In the genomic region with DNA sequence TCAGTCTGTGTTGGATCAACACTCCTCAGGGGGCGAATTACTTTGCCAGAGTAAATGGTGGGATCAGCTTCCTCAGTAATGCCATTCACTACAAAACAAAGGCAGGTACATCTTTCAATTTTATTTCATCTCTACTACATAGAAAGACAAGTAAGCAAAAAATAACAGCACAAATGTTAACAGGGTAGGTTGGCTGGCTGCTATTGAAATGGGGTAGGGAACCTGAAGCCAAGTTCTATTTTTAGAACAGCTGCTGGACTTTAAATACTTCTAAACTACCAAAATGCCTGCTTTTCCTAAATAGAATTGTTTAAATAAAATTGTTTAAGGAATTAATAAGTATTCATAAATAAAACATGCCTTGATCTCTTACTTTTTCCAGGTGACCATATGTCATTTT, we compare ENCODE assay signal across 25 cellular contexts. TPM values are rescaled to one million over a fixed set of nuclear protein-coding genes. Genes with fewer than 3 reads are reported as not detected.
DNase-seq lines count a peak whose midpoint lies in the region; ATAC-seq and TF ChIP-seq lines count a peak whose summit lies in the region.
"Had no signal": no experiment of that assay in that cellular context is flagged by ENCODE, and none has a peak within 500 bp of the region (broad histone marks: within the 10 kb centered on the region; RNA-seq: fewer than 3 reads in every experiment).

No MANE protein-coding gene starts in this region.

- no peak for DNase-seq in Right ventricle myocardium inferior (ENCODE audit: missing footprints)
- no peak for DNase-seq in cardiac septum (ENCODE audit: low spot score)
- no peak for DNase-seq in T-helper 17 cell
- peak; percentile 18 for DNase-seq in choroid plexus epithelial cell (ENCODE audit: low read depth)
- no peak for DNase-seq in smooth muscle cell (lab: John Stamatoyannopoulos, UW; ENCODE audit: unreplicated experiment)
- no peak for DNase-seq in breast epithelium (ENCODE audit: low spot score in 2 of 2)
- DNase-seq: activated CD4-positive, CD25-positive, alpha-beta regulatory T cell; activated effector memory CD4-positive, alpha-beta T cell treated with anti-CD3 and anti-CD28 coated beads, Interleukin-2, amount 50 U/mL, for 16 hours; C1 segment of cervical spinal cord; esophagus squamous epithelium; GOT3; kidney glomerular epithelial cell; naive B cell; NCI-H1694 treated with DMSO at 0.1 percent for 48 hours; NCI-H69; ovary; right lobe of liver; stimulated activated CD4-positive, alpha-beta T cell treated with anti-CD3 and anti-CD28 coated beads, Interleukin-15, amount 100 ng/mL, for 24 hours; stimulated activated CD8-positive, alpha-beta memory T cell treated with anti-CD3 and anti-CD28 coated beads, Interleukin-4, amount 100 ng/mL, for 48 hours had no signal

- WGBS in smooth muscle cell (ENCODE audit: low lambda C conversion rate) = 97% methylated on average over 1 of the region's 1 CpG

- H3K4me1 ChIP-seq in skeletal muscle tissue (ENCODE audit: control insufficient read depth in 3 of 3, insufficient read depth in 3 of 3, low read length in 3 of 3) (peaks cover 17 to 29% (median 27%) of the 10 kb centered on the region in 3 donors), smooth muscle cell (ENCODE audit: low read depth) (no peaks in the 10 kb centered on the region), breast epithelium (no peaks in the 10 kb centered on the region)

- TF ChIP-seq POLR2A in breast epithelium (IDR thresholded peaks at IDR 0.05) = no peak

- peak overlapping the region; percentile 43 for H3K4me3 Mint-ChIP-seq in T-helper 17 cell
- H3K4me3 Mint-ChIP-seq: naive B cell had no signal

- H3F3A ChIP-seq in smooth muscle cell (ENCODE audit: low read depth) = peaks cover 43% of the 10 kb centered on the region

- H3K27me3 ChIP-seq in skeletal muscle tissue (ENCODE audit: control insufficient read depth in 3 of 3, insufficient read depth in 3 of 3, low read length in 3 of 3) (no peaks in the 10 kb centered on the region), smooth muscle cell (ENCODE audit: low read depth) (no peaks in the 10 kb centered on the region), breast epithelium (no peaks in the 10 kb centered on the region)
- H3K27me3 ChIP-seq: esophagus squamous epithelium, ovary, right lobe of liver had no signal

- H3K4me3 ChIP-seq in choroid plexus epithelial cell (ENCODE audit: low read depth, low read length) (no peak overlapping the region), skeletal muscle tissue (ENCODE audit: low read length in 3 of 3) (no peak overlapping the region), smooth muscle cell (no peak overlapping the region), breast epithelium (no peak overlapping the region)
- H3K4me3 ChIP-seq: esophagus squamous epithelium, ovary, right lobe of liver had no signal

- H3K36me3 Mint-ChIP-seq in T-helper 17 cell (ENCODE audit: low read depth) = peaks cover 13% of the 10 kb centered on the region

- intact Hi-C loops in Right ventricle myocardium inferior (cut with DNase I) = no loop called here
- intact Hi-C loops in cardiac septum (cut with DNase I) = no loop called here
- intact Hi-C loops in breast epithelium (cut with DNase I; ENCODE audit: low total_unique reads) = no loop called here

- peak overlapping the region; percentile 88 for H3K27ac Mint-ChIP-seq in T-helper 17 cell

- no peaks in the 10 kb centered on the region for H3K9me3 ChIP-seq in T-helper 17 cell (ENCODE audit: control insufficient read depth, low read length, poor library complexity, severe bottlenecking)
- H3K9me3 ChIP-seq in skeletal muscle tissue (ENCODE audit: control insufficient read depth in 3 of 3, low read length in 3 of 3) = no peaks in the 10 kb centered on the region
- no peaks in the 10 kb centered on the region for H3K9me3 ChIP-seq in smooth muscle cell (replicated peaks; ENCODE audit: low read depth)
- no peaks in the 10 kb centered on the region for H3K9me3 ChIP-seq in breast epithelium
- H3K9me3 ChIP-seq: esophagus squamous epithelium, ovary, right lobe of liver had no signal

- peak overlapping the region; percentile 12 for H3K27ac ChIP-seq in skeletal muscle tissue (ENCODE audit: low read depth, low read length)
- no peak overlapping the region for H3K27ac ChIP-seq in smooth muscle cell (ENCODE audit: low read depth)
- no peak overlapping the region for H3K27ac ChIP-seq in breast epithelium
- H3K27ac ChIP-seq: esophagus squamous epithelium, ovary, right lobe of liver had no signal

- peaks cover 8% of the 10 kb centered on the region for H3K4me1 Mint-ChIP-seq in T-helper 17 cell

- peaks cover 31% of the 10 kb centered on the region for H4K20me1 ChIP-seq in smooth muscle cell (ENCODE audit: low read depth)

- no peaks in the 10 kb centered on the region for H3K27me3 Mint-ChIP-seq in T-helper 17 cell
- H3K27me3 Mint-ChIP-seq: naive B cell had no signal

- H3K79me2 ChIP-seq in smooth muscle cell (ENCODE audit: low read depth) = peaks cover 17% of the 10 kb centered on the region

- no peak overlapping the region for H2AFZ ChIP-seq in smooth muscle cell (ENCODE audit: low read depth)

- H3K4me2 ChIP-seq in smooth muscle cell = no peak overlapping the region

- H3K9ac ChIP-seq in skeletal muscle tissue (ENCODE audit: low read depth in 1 of 3, low read length in 3 of 3) (no peak overlapping the region), smooth muscle cell (ENCODE audit: low read depth) (no peak overlapping the region)

- peaks cover 40 to 90% (median 84%) of the 10 kb centered on the region in 3 donors for H3K36me3 ChIP-seq in skeletal muscle tissue (ENCODE audit: control insufficient read depth in 3 of 3, insufficient read depth in 3 of 3, low read length in 3 of 3)
- peaks cover 45% of the 10 kb centered on the region for H3K36me3 ChIP-seq in smooth muscle cell (ENCODE audit: low read depth)
- H3K36me3 ChIP-seq in breast epithelium = peaks cover 11% of the 10 kb centered on the region

- peak; percentile 42 for ATAC-seq in Right ventricle myocardium inferior
- ATAC-seq in T-helper 17 cell = no peak
- ATAC-seq: right lobe of liver, SK-N-SH treated with all-trans-retinoic acid at 6 μM for 48 hours had no signal

- no peak for TF ChIP-seq CTCF in choroid plexus epithelial cell (conservative IDR thresholded peaks at IDR 0.05; ENCODE audit: low read depth, low read length)
- no peak for TF ChIP-seq CTCF in smooth muscle cell (IDR thresholded peaks at IDR 0.05; ENCODE audit: borderline replicate concordance, insufficient read depth, poor library complexity, severe bottlenecking)
- no peak for TF ChIP-seq CTCF in breast epithelium (IDR thresholded peaks at IDR 0.05)

RNA-seq across cellular contexts. Expression of gene NRAS, which starts 7.3 kb away (rescaled TPM):
- total RNA-seq in Right ventricle myocardium inferior = 7.2 TPM
- total RNA-seq in cardiac septum = 11.2 TPM
- 10 to 100 TPM; 24.3 to 32.5 TPM for total RNA-seq in T-helper 17 cell
- total RNA-seq in skeletal muscle tissue = 31.8 TPM
- total RNA-seq in smooth muscle cell = 84.7 and 105 TPM in 2 replicates
- polyA plus RNA-seq in smooth muscle cell = 31.4 and 37.0 TPM in 2 replicates
- 10 to 100 TPM; 23.4 to 27.4 (median 25.6) TPM for total RNA-seq in breast epithelium

RNA-seq across cellular contexts. Expression of gene AMPD1, which starts 28.6 kb away (rescaled TPM):
- total RNA-seq in Right ventricle myocardium inferior = not detected
- 0.30 TPM for total RNA-seq in cardiac septum
- total RNA-seq in T-helper 17 cell = not detected
- 40.7 TPM for total RNA-seq in skeletal muscle tissue
- total RNA-seq in smooth muscle cell = not detected in 2 replicates
- not detected in 2 replicates for polyA plus RNA-seq in smooth muscle cell
- total RNA-seq in breast epithelium = 1 to 10 TPM in 2 of 3 donors, not detected in 1; 2.3 to 2.9 TPM
- total RNA-seq: mesenteric fat pad, RPMI7951 had no signal
- polyA plus RNA-seq: AG04450, urinary bladder had no signal

RNA-seq across cellular contexts. Expression of gene CSDE1, which starts 33.9 kb away (rescaled TPM):
- total RNA-seq in Right ventricle myocardium inferior (873 TPM), cardiac septum (900 TPM), T-helper 17 cell (100 to 1,000 TPM; 627 to 703 TPM), skeletal muscle tissue (657 TPM), smooth muscle cell (768 and 827 TPM in 2 replicates), breast epithelium (1,000 to 10,000 TPM in 1 of 3 donors, 100 to 1,000 TPM in 2; 489 to 1,906 (median 706) TPM)
- polyA plus RNA-seq in smooth muscle cell = 160 and 173 TPM in 2 replicates

RNA-seq across cellular contexts. Expression of gene DENND2C, which starts 54.1 kb away (rescaled TPM):
- total RNA-seq in Right ventricle myocardium inferior (2.6 TPM), cardiac septum (3.7 TPM), T-helper 17 cell (1 to 10 TPM; 1.1 to 5.1 TPM), skeletal muscle tissue (7.8 TPM), smooth muscle cell (4.1 and 8.6 TPM in 2 replicates), breast epithelium (1 to 10 TPM; 2.6 to 5.9 (median 3.3) TPM)
- polyA plus RNA-seq in smooth muscle cell = 1.4 and 2.9 TPM in 2 replicates

RNA-seq across cellular contexts. Expression of gene SIKE1, which starts 56.6 kb away (rescaled TPM):
- total RNA-seq in Right ventricle myocardium inferior = 34.2 TPM
- 40.2 TPM for total RNA-seq in cardiac septum
- 10 to 100 TPM; 41.5 to 50.9 TPM for total RNA-seq in T-helper 17 cell
- 27.7 TPM for total RNA-seq in skeletal muscle tissue
- 70.5 and 84.4 TPM in 2 replicates for total RNA-seq in smooth muscle cell
- polyA plus RNA-seq in smooth muscle cell = 37.0 and 54.8 TPM in 2 replicates
- total RNA-seq in breast epithelium = 10 to 100 TPM; 31.6 to 41.0 (median 32.3) TPM

Comparison
In these comparisons a context has a peak if more than half of its experiments do, and no peak if none do; other contexts are left out.
1. RNA of gene AMPD1, which starts 28.6 kb away (total RNA-seq): 40.7 TPM in skeletal muscle tissue (single experiment); 2.3 to 2.9 TPM in breast epithelium, 0.30 TPM in cardiac septum (single experiment), not detected in Right ventricle myocardium inferior (single experiment), not detected in T-helper 17 cell and not detected in smooth muscle cell; every median in the first group is over 10 times any median in the second.